1 cellular context compared by ENCODE assay signal in genomic region chr5:177446184-177447065, GRCh38.
TF ChIP-seq lines count a peak whose summit lies in the region.

A gene with protein sequence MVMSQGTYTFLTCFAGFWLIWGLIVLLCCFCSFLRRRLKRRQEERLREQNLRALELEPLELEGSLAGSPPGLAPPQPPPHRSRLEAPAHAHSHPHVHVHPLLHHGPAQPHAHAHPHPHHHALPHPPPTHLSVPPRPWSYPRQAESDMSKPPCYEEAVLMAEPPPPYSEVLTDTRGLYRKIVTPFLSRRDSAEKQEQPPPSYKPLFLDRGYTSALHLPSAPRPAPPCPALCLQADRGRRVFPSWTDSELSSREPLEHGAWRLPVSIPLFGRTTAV (plus strand): TSS chr5:177446814. CDS start chr5:177455068, 8,254 bp downstream.

TF ChIP-seq in HepG2, 621 proteins besides CTCF, POLR2A, EP300 and RAD21 (continued from another document and continues in another):
- TF ChIP-seq ZNF609 (CRISPR knock-in tag; IDR thresholded peaks at IDR 0.05; ENCODE audit: borderline replicate concordance) (no peak), ZNF160 (CRISPR knock-in tag; IDR thresholded peaks at IDR 0.05) (no peak), ZNF616 (CRISPR knock-in tag; IDR thresholded peaks at IDR 0.05; ENCODE audit: low read depth) (no peak), ZFP36L1 (CRISPR knock-in tag; IDR thresholded peaks at IDR 0.05) (no peak), ZNF547 (CRISPR knock-in tag; IDR thresholded peaks at IDR 0.05) (peak; percentile 76; the same call in 1 of the 2 replicates), ZMYM4 (CRISPR knock-in tag; IDR thresholded peaks at IDR 0.05) (no peak), ZNF333 (CRISPR knock-in tag; IDR thresholded peaks at IDR 0.05; ENCODE audit: borderline replicate concordance) (no peak), LBX2 (CRISPR knock-in tag; IDR thresholded peaks at IDR 0.05; ENCODE audit: borderline replicate concordance) (peak; percentile 30; the same call in 1 of the 2 replicates), XRCC5 (optimal IDR thresholded peaks at IDR 0.05; ENCODE audit: low read length) (no peak), NFRKB (IDR thresholded peaks at IDR 0.05) (no peak), SNAI1 (CRISPR knock-in tag; IDR thresholded peaks at IDR 0.05; ENCODE audit: borderline replicate concordance) (no peak), KLF6 (CRISPR knock-in tag; IDR thresholded peaks at IDR 0.05) (no peak), KDM3A (CRISPR knock-in tag; IDR thresholded peaks at IDR 0.05; ENCODE audit: low read depth) (0 out of 2 replicates have a peak, but pooled peaks have one; percentile 41), ZNF510 (CRISPR knock-in tag; IDR thresholded peaks at IDR 0.05; ENCODE audit: low read depth) (no peak), ZNF430 (CRISPR knock-in tag; IDR thresholded peaks at IDR 0.05) (0 out of 2 replicates have a peak, but pooled peaks have one; percentile 20), AFF4 (CRISPR knock-in tag; IDR thresholded peaks at IDR 0.05) (no peak), NFIC (IDR thresholded peaks at IDR 0.05; ENCODE audit: low read length) (no peak), ZNF713 (CRISPR knock-in tag; IDR thresholded peaks at IDR 0.05) (no peak), ZC3H4 (CRISPR knock-in tag; IDR thresholded peaks at IDR 0.05; ENCODE audit: borderline replicate concordance) (no peak), MIER2 (CRISPR knock-in tag; IDR thresholded peaks at IDR 0.05) (no peak), GABPB1 (CRISPR knock-in tag; IDR thresholded peaks at IDR 0.05) (0 out of 2 replicates have a peak, but pooled peaks have one; percentile 23), TEAD3 (CRISPR knock-in tag; optimal IDR thresholded peaks at IDR 0.05; ENCODE audit: borderline replicate concordance) (peak; percentile 32), AKAP8 (CRISPR knock-in tag; IDR thresholded peaks at IDR 0.05) (peak; percentile 98), ZMAT3 (CRISPR knock-in tag; conservative IDR thresholded peaks at IDR 0.05) (no peak), KDM2A (CRISPR knock-in tag; IDR thresholded peaks at IDR 0.05; ENCODE audit: borderline replicate concordance, low read depth) (peak; percentile 60), CENPT (CRISPR knock-in tag; IDR thresholded peaks at IDR 0.05; ENCODE audit: low read depth) (no peak), PRDM10 (CRISPR knock-in tag; IDR thresholded peaks at IDR 0.05; ENCODE audit: low read depth) (no peak), ZNF546 (CRISPR knock-in tag; conservative IDR thresholded peaks at IDR 0.05) (no peak), MEIS1 (CRISPR knock-in tag; IDR thresholded peaks at IDR 0.05; ENCODE audit: borderline replicate concordance) (no peak), HMG20A (CRISPR knock-in tag; IDR thresholded peaks at IDR 0.05; ENCODE audit: borderline replicate concordance) (no peak), FOSL1 (CRISPR knock-in tag; IDR thresholded peaks at IDR 0.05; ENCODE audit: borderline replicate concordance) (no peak)
- TF ChIP-seq, protein P1, sequence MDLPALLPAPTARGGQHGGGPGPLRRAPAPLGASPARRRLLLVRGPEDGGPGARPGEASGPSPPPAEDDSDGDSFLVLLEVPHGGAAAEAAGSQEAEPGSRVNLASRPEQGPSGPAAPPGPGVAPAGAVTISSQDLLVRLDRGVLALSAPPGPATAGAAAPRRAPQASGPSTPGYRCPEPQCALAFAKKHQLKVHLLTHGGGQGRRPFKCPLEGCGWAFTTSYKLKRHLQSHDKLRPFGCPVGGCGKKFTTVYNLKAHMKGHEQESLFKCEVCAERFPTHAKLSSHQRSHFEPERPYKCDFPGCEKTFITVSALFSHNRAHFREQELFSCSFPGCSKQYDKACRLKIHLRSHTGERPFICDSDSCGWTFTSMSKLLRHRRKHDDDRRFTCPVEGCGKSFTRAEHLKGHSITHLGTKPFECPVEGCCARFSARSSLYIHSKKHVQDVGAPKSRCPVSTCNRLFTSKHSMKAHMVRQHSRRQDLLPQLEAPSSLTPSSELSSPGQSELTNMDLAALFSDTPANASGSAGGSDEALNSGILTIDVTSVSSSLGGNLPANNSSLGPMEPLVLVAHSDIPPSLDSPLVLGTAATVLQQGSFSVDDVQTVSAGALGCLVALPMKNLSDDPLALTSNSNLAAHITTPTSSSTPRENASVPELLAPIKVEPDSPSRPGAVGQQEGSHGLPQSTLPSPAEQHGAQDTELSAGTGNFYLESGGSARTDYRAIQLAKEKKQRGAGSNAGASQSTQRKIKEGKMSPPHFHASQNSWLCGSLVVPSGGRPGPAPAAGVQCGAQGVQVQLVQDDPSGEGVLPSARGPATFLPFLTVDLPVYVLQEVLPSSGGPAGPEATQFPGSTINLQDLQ (CRISPR knock-in tag; IDR thresholded peaks at IDR 0.05): 0 out of 2 replicates have a peak, but pooled peaks have one; percentile 24
- TF ChIP-seq, protein P2, sequence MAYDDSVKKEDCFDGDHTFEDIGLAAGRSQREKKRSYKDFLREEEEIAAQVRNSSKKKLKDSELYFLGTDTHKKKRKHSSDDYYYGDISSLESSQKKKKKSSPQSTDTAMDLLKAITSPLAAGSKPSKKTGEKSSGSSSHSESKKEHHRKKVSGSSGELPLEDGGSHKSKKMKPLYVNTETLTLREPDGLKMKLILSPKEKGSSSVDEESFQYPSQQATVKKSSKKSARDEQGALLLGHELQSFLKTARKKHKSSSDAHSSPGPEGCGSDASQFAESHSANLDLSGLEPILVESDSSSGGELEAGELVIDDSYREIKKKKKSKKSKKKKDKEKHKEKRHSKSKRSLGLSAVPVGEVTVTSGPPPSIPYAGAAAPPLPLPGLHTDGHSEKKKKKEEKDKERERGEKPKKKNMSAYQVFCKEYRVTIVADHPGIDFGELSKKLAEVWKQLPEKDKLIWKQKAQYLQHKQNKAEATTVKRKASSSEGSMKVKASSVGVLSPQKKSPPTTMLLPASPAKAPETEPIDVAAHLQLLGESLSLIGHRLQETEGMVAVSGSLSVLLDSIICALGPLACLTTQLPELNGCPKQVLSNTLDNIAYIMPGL (CRISPR knock-in tag; IDR thresholded peaks at IDR 0.05; ENCODE audit: borderline replicate concordance in 1 of 2, low read depth in 1 of 2): no peak; a peak in 2 of 4 replicates
- TF ChIP-seq, protein P3, sequence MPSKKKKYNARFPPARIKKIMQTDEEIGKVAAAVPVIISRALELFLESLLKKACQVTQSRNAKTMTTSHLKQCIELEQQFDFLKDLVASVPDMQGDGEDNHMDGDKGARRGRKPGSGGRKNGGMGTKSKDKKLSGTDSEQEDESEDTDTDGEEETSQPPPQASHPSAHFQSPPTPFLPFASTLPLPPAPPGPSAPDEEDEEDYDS (CRISPR knock-in tag; IDR thresholded peaks at IDR 0.05): no peak
- TF ChIP-seq, protein P4, sequence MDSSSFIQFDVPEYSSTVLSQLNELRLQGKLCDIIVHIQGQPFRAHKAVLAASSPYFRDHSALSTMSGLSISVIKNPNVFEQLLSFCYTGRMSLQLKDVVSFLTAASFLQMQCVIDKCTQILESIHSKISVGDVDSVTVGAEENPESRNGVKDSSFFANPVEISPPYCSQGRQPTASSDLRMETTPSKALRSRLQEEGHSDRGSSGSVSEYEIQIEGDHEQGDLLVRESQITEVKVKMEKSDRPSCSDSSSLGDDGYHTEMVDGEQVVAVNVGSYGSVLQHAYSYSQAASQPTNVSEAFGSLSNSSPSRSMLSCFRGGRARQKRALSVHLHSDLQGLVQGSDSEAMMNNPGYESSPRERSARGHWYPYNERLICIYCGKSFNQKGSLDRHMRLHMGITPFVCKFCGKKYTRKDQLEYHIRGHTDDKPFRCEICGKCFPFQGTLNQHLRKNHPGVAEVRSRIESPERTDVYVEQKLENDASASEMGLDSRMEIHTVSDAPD (CRISPR knock-in tag; IDR thresholded peaks at IDR 0.05): no peak
- TF ChIP-seq, protein P5, sequence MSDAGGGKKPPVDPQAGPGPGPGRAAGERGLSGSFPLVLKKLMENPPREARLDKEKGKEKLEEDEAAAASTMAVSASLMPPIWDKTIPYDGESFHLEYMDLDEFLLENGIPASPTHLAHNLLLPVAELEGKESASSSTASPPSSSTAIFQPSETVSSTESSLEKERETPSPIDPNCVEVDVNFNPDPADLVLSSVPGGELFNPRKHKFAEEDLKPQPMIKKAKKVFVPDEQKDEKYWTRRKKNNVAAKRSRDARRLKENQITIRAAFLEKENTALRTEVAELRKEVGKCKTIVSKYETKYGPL (CRISPR knock-in tag; IDR thresholded peaks at IDR 0.05): no peak
- TF ChIP-seq, protein P6, sequence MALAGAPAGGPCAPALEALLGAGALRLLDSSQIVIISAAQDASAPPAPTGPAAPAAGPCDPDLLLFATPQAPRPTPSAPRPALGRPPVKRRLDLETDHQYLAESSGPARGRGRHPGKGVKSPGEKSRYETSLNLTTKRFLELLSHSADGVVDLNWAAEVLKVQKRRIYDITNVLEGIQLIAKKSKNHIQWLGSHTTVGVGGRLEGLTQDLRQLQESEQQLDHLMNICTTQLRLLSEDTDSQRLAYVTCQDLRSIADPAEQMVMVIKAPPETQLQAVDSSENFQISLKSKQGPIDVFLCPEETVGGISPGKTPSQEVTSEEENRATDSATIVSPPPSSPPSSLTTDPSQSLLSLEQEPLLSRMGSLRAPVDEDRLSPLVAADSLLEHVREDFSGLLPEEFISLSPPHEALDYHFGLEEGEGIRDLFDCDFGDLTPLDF (CRISPR knock-in tag; IDR thresholded peaks at IDR 0.05): no peak
